14 cellular contexts compared by ENCODE assay signal in the genomic region with DNA sequence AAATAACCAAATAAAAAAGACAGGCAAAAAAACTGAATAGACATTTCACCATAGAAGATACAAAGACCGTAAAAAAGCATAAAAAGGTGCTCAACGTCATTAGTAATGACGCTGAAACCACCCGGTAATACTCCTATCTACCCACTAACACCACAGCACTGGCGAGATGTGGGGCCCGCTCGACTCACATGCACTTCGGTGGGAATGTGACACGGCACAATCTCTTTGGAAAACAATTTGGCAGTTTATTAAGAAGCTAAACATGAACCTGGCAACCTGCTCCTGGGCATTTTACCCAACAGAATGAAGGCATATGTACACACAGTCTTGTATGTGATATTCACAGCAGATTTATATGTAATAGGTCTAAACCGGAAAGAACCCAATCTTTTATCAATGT. TPM values are rescaled to one million over a fixed set of nuclear protein-coding genes. Genes with fewer than 3 reads are reported as not detected.
A peak's percentile ranks its signal among the peaks of the same experiment; 100 is the strongest.
DNase-seq lines count a peak whose midpoint lies in the region; ATAC-seq, FAIRE-seq and TF ChIP-seq lines count a peak whose summit lies in the region.
"Had no signal": no experiment of that assay in that cellular context is flagged by ENCODE, and none has a peak within 500 bp of the region (broad histone marks: within the 10 kb centered on the region; RNA-seq: fewer than 3 reads in every experiment).

No MANE protein-coding gene starts in this region.

- intact Hi-C loops in activated CD8-positive, alpha-beta T cell treated with anti-CD3 and anti-CD28 coated beads for 36 hours (cut with micrococcal nuclease): no loop called here

- peaks cover 45% of the 10 kb centered on the region for H3K36me3 Mint-ChIP-seq in activated CD8-positive, alpha-beta T cell treated with anti-CD3 and anti-CD28 coated beads, Interleukin-2, amount 10 ng/mL, durations not matched to agents 7 days and 5 days (ENCODE audit: low read depth)
- peaks cover 21% of the 10 kb centered on the region for H3K36me3 Mint-ChIP-seq in activated CD8-positive, alpha-beta T cell treated with anti-CD3 and anti-CD28 coated beads for 36 hours (ENCODE audit: low read depth)
- H3K36me3 Mint-ChIP-seq in activated naive CD8-positive, alpha-beta T cell treated with anti-CD3 and anti-CD28 coated beads for 36 hours: peaks cover 11% of the 10 kb centered on the region
- H3K36me3 Mint-ChIP-seq in activated naive CD8-positive, alpha-beta T cell treated with anti-CD3 and anti-CD28 coated beads, Interleukin-2, amount 50 U/mL, for 24 hours (ENCODE audit: low read depth): peaks cover 36% of the 10 kb centered on the region
- H3K36me3 Mint-ChIP-seq in T-helper 17 cell (ENCODE audit: low read depth) (peaks cover 5% of the 10 kb centered on the region), osteocyte (ENCODE audit: unreplicated experiment) (peaks cover 45% of the 10 kb centered on the region)

- no peak overlapping the region for H3K4me3 Mint-ChIP-seq in activated CD8-positive, alpha-beta T cell treated with anti-CD3 and anti-CD28 coated beads, Interleukin-2, amount 10 ng/mL, durations not matched to agents 7 days and 5 days
- H3K4me3 Mint-ChIP-seq in activated CD8-positive, alpha-beta T cell treated with anti-CD3 and anti-CD28 coated beads for 36 hours: no peak overlapping the region
- H3K4me3 Mint-ChIP-seq in activated naive CD8-positive, alpha-beta T cell treated with anti-CD3 and anti-CD28 coated beads for 36 hours: no peak overlapping the region
- H3K4me3 Mint-ChIP-seq in activated naive CD8-positive, alpha-beta T cell treated with anti-CD3 and anti-CD28 coated beads, Interleukin-2, amount 50 U/mL, for 24 hours: no peak overlapping the region
- H3K4me3 Mint-ChIP-seq in T-helper 17 cell: peak overlapping the region; percentile 19
- H3K4me3 Mint-ChIP-seq in osteocyte (ENCODE audit: unreplicated experiment): no peak overlapping the region
- H3K4me3 Mint-ChIP-seq: CD4-positive, CD25-positive, alpha-beta regulatory T cell had no signal

- DNase-seq in activated CD8-positive, alpha-beta T cell treated with anti-CD3 and anti-CD28 coated beads, Interleukin-2, amount 10 ng/mL, durations not matched to agents 7 days and 5 days: peak; percentile 15
- no peak for DNase-seq in activated CD8-positive, alpha-beta T cell treated with anti-CD3 and anti-CD28 coated beads for 36 hours
- no peak for DNase-seq in activated naive CD8-positive, alpha-beta T cell treated with anti-CD3 and anti-CD28 coated beads for 36 hours
- DNase-seq in activated naive CD8-positive, alpha-beta T cell treated with anti-CD3 and anti-CD28 coated beads, Interleukin-2, amount 50 U/mL, for 24 hours: no peak
- DNase-seq in T-helper 17 cell: no peak
- DNase-seq in osteocyte (ENCODE audit: extremely low spot score, unreplicated experiment): peak; percentile 27
- no peak for DNase-seq in GM19239 (ENCODE audit: insufficient read length, low spot score)
- DNase-seq: ACHN; CD4-positive, CD25-positive, alpha-beta regulatory T cell; DMS53; GF-D8 had no signal

- H3K27me3 Mint-ChIP-seq in activated CD8-positive, alpha-beta T cell treated with anti-CD3 and anti-CD28 coated beads, Interleukin-2, amount 10 ng/mL, durations not matched to agents 7 days and 5 days (ENCODE audit: low read depth): no peaks in the 10 kb centered on the region
- no peaks in the 10 kb centered on the region for H3K27me3 Mint-ChIP-seq in activated CD8-positive, alpha-beta T cell treated with anti-CD3 and anti-CD28 coated beads for 36 hours
- no peaks in the 10 kb centered on the region for H3K27me3 Mint-ChIP-seq in activated naive CD8-positive, alpha-beta T cell treated with anti-CD3 and anti-CD28 coated beads for 36 hours
- no peaks in the 10 kb centered on the region for H3K27me3 Mint-ChIP-seq in activated naive CD8-positive, alpha-beta T cell treated with anti-CD3 and anti-CD28 coated beads, Interleukin-2, amount 50 U/mL, for 24 hours
- H3K27me3 Mint-ChIP-seq in T-helper 17 cell: no peaks in the 10 kb centered on the region
- no peaks in the 10 kb centered on the region for H3K27me3 Mint-ChIP-seq in osteocyte (ENCODE audit: unreplicated experiment)
- H3K27me3 Mint-ChIP-seq: CD4-positive, CD25-positive, alpha-beta regulatory T cell had no signal

- no peaks in the 10 kb centered on the region for H3K9me3 ChIP-seq in T-helper 17 cell (ENCODE audit: control insufficient read depth, low read length, poor library complexity, severe bottlenecking)
- H3K9me3 ChIP-seq: BLaER1 treated with 17β-estradiol and CSF1 and Interleukin-3, amounts not matched to agents 10 nM and 100 nM; HAP-1 had no signal

- no peak for TF ChIP-seq CTCF in activated CD8-positive, alpha-beta T cell treated with anti-CD3 and anti-CD28 coated beads for 36 hours (IDR thresholded peaks at IDR 0.05)
- TF ChIP-seq CTCF in osteocyte (IDR thresholded peaks at IDR 0.05): no peak

- no peaks in the 10 kb centered on the region for H3K4me1 Mint-ChIP-seq in activated CD8-positive, alpha-beta T cell treated with anti-CD3 and anti-CD28 coated beads, Interleukin-2, amount 10 ng/mL, durations not matched to agents 7 days and 5 days (ENCODE audit: low read depth)
- H3K4me1 Mint-ChIP-seq in activated CD8-positive, alpha-beta T cell treated with anti-CD3 and anti-CD28 coated beads for 36 hours (ENCODE audit: low read depth): peaks cover 5% of the 10 kb centered on the region
- peaks cover 9% of the 10 kb centered on the region for H3K4me1 Mint-ChIP-seq in activated naive CD8-positive, alpha-beta T cell treated with anti-CD3 and anti-CD28 coated beads for 36 hours
- peaks cover 7% of the 10 kb centered on the region for H3K4me1 Mint-ChIP-seq in activated naive CD8-positive, alpha-beta T cell treated with anti-CD3 and anti-CD28 coated beads, Interleukin-2, amount 50 U/mL, for 24 hours
- peaks cover 3% of the 10 kb centered on the region for H3K4me1 Mint-ChIP-seq in T-helper 17 cell
- H3K4me1 Mint-ChIP-seq in osteocyte (ENCODE audit: unreplicated experiment): no peaks in the 10 kb centered on the region

- FAIRE-seq in GM19239 (lab: Jason Lieb, UNC): no peak
- FAIRE-seq: H1 had no signal

- POLR2A ChIA-PET in activated CD8-positive, alpha-beta T cell treated with anti-CD3 and anti-CD28 coated beads, Interleukin-2, amount 10 ng/mL, durations not matched to agents 7 days and 5 days (lab: Charles Lee): no interaction called here
- POLR2A ChIA-PET in activated CD8-positive, alpha-beta T cell treated with anti-CD3 and anti-CD28 coated beads for 36 hours (lab: Charles Lee): no interaction called here

- H3K9me3 Mint-ChIP-seq in activated CD8-positive, alpha-beta T cell treated with anti-CD3 and anti-CD28 coated beads, Interleukin-2, amount 10 ng/mL, durations not matched to agents 7 days and 5 days (ENCODE audit: insufficient read depth): no peaks in the 10 kb centered on the region
- no peaks in the 10 kb centered on the region for H3K9me3 Mint-ChIP-seq in activated CD8-positive, alpha-beta T cell treated with anti-CD3 and anti-CD28 coated beads for 36 hours
- no peaks in the 10 kb centered on the region for H3K9me3 Mint-ChIP-seq in activated naive CD8-positive, alpha-beta T cell treated with anti-CD3 and anti-CD28 coated beads for 36 hours
- no peaks in the 10 kb centered on the region for H3K9me3 Mint-ChIP-seq in activated naive CD8-positive, alpha-beta T cell treated with anti-CD3 and anti-CD28 coated beads, Interleukin-2, amount 50 U/mL, for 24 hours
- no peaks in the 10 kb centered on the region for H3K9me3 Mint-ChIP-seq in osteocyte (ENCODE audit: unreplicated experiment)
- H3K9me3 Mint-ChIP-seq: CD4-positive, CD25-positive, alpha-beta regulatory T cell had no signal

- ATAC-seq in activated CD8-positive, alpha-beta T cell treated with anti-CD3 and anti-CD28 coated beads, Interleukin-2, amount 10 ng/mL, durations not matched to agents 7 days and 5 days: no peak
- no peak for ATAC-seq in activated CD8-positive, alpha-beta T cell treated with anti-CD3 and anti-CD28 coated beads for 36 hours
- no peak for ATAC-seq in activated naive CD8-positive, alpha-beta T cell treated with anti-CD3 and anti-CD28 coated beads, Interleukin-2, amount 50 U/mL, for 24 hours
- ATAC-seq in T-helper 17 cell: no peak

- H3K27ac Mint-ChIP-seq in activated CD8-positive, alpha-beta T cell treated with anti-CD3 and anti-CD28 coated beads, Interleukin-2, amount 10 ng/mL, durations not matched to agents 7 days and 5 days: no peak overlapping the region
- no peak overlapping the region for H3K27ac Mint-ChIP-seq in activated CD8-positive, alpha-beta T cell treated with anti-CD3 and anti-CD28 coated beads for 36 hours
- H3K27ac Mint-ChIP-seq in activated naive CD8-positive, alpha-beta T cell treated with anti-CD3 and anti-CD28 coated beads for 36 hours: peak overlapping the region; percentile 16
- no peak overlapping the region for H3K27ac Mint-ChIP-seq in activated naive CD8-positive, alpha-beta T cell treated with anti-CD3 and anti-CD28 coated beads, Interleukin-2, amount 50 U/mL, for 24 hours
- no peak overlapping the region for H3K27ac Mint-ChIP-seq in T-helper 17 cell
- H3K27ac Mint-ChIP-seq in osteocyte (ENCODE audit: unreplicated experiment): no peak overlapping the region
- H3K27ac Mint-ChIP-seq: CD4-positive, CD25-positive, alpha-beta regulatory T cell had no signal

- CTCF ChIA-PET in activated CD8-positive, alpha-beta T cell treated with anti-CD3 and anti-CD28 coated beads, Interleukin-2, amount 10 ng/mL, durations not matched to agents 7 days and 5 days (lab: Charles Lee): no interaction called here
- CTCF ChIA-PET in activated CD8-positive, alpha-beta T cell treated with anti-CD3 and anti-CD28 coated beads for 36 hours (lab: Charles Lee): no interaction called here

RNA-seq across cellular contexts. Expression of gene NCAPG2, which starts 42.8 kb away (rescaled TPM):
- 100 to 1,000 TPM; 154 TPM for total RNA-seq in activated CD8-positive, alpha-beta T cell treated with anti-CD3 and anti-CD28 coated beads, Interleukin-2, amount 10 ng/mL, durations not matched to agents 7 days and 5 days
- total RNA-seq in activated CD8-positive, alpha-beta T cell treated with anti-CD3 and anti-CD28 coated beads for 36 hours: 100 to 1,000 TPM; 108 to 113 TPM
- total RNA-seq in activated naive CD8-positive, alpha-beta T cell treated with anti-CD3 and anti-CD28 coated beads for 36 hours: 100 to 1,000 TPM; 104 to 108 TPM
- total RNA-seq in T-helper 17 cell (10 to 100 TPM in 1 of 2 donors, 1 to 10 TPM in 1; 8.8 to 38.7 TPM), osteocyte (17.9 and 19.9 TPM in 2 replicates)

Comparison
In these comparisons a context has a peak if more than half of its experiments do, and no peak if none do; other contexts are left out.
1. DNase-seq: peak in activated CD8-positive, alpha-beta T cell treated with anti-CD3 and anti-CD28 coated beads, Interleukin-2, amount 10 ng/mL, durations not matched to agents 7 days and 5 days (single experiment) and osteocyte (single experiment); none in activated CD8-positive, alpha-beta T cell treated with anti-CD3 and anti-CD28 coated beads for 36 hours (single experiment), activated naive CD8-positive, alpha-beta T cell treated with anti-CD3 and anti-CD28 coated beads for 36 hours (single experiment), activated naive CD8-positive, alpha-beta T cell treated with anti-CD3 and anti-CD28 coated beads, Interleukin-2, amount 50 U/mL, for 24 hours (single experiment), T-helper 17 cell (0 of 3) and GM19239 (single experiment).